Comparison of ENCODE assay signal across 11 cellular contexts in the genomic region with DNA sequence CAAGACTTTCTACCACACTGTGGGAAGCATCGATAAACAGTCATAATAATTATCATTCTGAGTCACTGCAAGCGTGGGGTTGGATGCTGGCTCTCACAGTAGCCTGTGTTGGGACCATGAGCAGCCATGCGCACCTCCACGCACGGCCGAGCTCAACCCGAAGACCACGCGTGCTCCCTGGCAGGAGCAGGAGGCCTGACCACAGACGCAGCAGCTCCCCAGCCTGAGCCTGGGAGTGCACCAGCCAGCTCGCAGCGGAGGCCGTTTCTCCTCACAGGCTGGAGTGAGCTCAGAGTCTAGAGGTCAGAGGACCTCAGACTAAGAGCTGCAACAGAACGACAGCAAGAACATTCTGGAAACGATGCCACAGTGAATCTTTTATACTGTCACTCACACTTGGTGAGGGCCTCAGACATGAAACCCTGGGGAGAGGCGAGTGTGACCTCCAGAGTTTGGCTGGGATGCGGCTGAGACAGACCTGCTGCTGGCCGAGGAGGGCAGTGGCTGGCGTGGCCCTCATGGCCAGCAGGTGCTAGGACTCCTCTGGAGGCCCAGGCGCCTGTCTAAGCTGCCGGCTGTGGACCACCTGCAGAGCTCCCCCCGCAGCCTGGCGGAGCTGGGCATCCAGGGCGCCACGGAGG. TPM values are rescaled to one million over a fixed set of nuclear protein-coding genes. Genes with fewer than 3 reads are reported as not detected.
A peak's percentile ranks its signal among the peaks of the same experiment; 100 is the strongest.
DNase-seq lines count a peak whose midpoint lies in the region; ATAC-seq and TF ChIP-seq lines count a peak whose summit lies in the region.
"Had no signal": no experiment of that assay in that cellular context is flagged by ENCODE, and none has a peak within 500 bp of the region (broad histone marks: within the 10 kb centered on the region; RNA-seq: fewer than 3 reads in every experiment).

No MANE protein-coding gene starts in this region.

- peaks cover 52% of the 10 kb centered on the region for H3K4me1 ChIP-seq in BLaER1
- H3K4me1 ChIP-seq in mesendoderm (ENCODE audit: control insufficient read depth, low read depth, low read length): peaks cover under 1% of the 10 kb centered on the region

- no peaks in the 10 kb centered on the region for H3K27me3 ChIP-seq in BLaER1
- H3K27me3 ChIP-seq in mesendoderm (ENCODE audit: insufficient read depth, low read length, poor library complexity): no peaks in the 10 kb centered on the region
- H3K27me3 ChIP-seq: upper lobe of right lung had no signal

- no peak overlapping the region for H2BK15ac ChIP-seq in mesendoderm (replicated peaks; ENCODE audit: low read depth)

- peak; percentile 40 for ATAC-seq in GM18505 (IDR thresholded peaks at IDR 0.05; ENCODE audit: unreplicated experiment)
- no peak for ATAC-seq in HG03196 (IDR thresholded peaks at IDR 0.05; ENCODE audit: unreplicated experiment)
- ATAC-seq: upper lobe of right lung had no signal

- H3K9ac ChIP-seq in BLaER1 (peak overlapping the region; percentile 46), mesendoderm (ENCODE audit: low read length) (no peak overlapping the region)

- H3K36me3 ChIP-seq in BLaER1: peaks cover 58% of the 10 kb centered on the region
- H3K36me3 ChIP-seq in mesendoderm (ENCODE audit: control insufficient read depth, insufficient read depth, low read length): no peaks in the 10 kb centered on the region

- H2BK5ac ChIP-seq in mesendoderm (ENCODE audit: low read length): no peak overlapping the region

- no peak overlapping the region for H4K8ac ChIP-seq in mesendoderm (ENCODE audit: low read depth, low read length)

- DNase-seq in kidney tubule cell (ENCODE audit: low spot score) (peak; percentile 90), mesendoderm (no peak), NCI-H1048 (lab: John Stamatoyannopoulos, UW) (no peak), NCI-H510A treated with DMSO at 0.1 percent for 48 hours (lab: John Stamatoyannopoulos, UW) (no peak)
- DNase-seq: activated naive CD4-positive, alpha-beta T cell treated with anti-CD3 and anti-CD28 coated beads for 36 hours; occipital lobe; upper lobe of right lung had no signal

- peak overlapping the region; percentile 55 for H3K4me2 ChIP-seq in BLaER1
- no peak overlapping the region for H3K4me2 ChIP-seq in mesendoderm (ENCODE audit: low read length)

- H4K5ac ChIP-seq in mesendoderm (ENCODE audit: low read length): no peak overlapping the region

- H3K56ac ChIP-seq in mesendoderm (ENCODE audit: low read length): no peak overlapping the region

- H3K9me3 ChIP-seq in BLaER1: no peaks in the 10 kb centered on the region
- H3K9me3 ChIP-seq: upper lobe of right lung had no signal

- peaks cover 81% of the 10 kb centered on the region for H4K20me1 ChIP-seq in BLaER1

- H3K27ac ChIP-seq in BLaER1 (peak overlapping the region; percentile 19; the same call in 1 of the 2 replicates), mesendoderm (ENCODE audit: low read depth, low read length) (no peak overlapping the region)
- H3K27ac ChIP-seq: upper lobe of right lung had no signal

- peaks cover 1% of the 10 kb centered on the region for H3K79me2 ChIP-seq in mesendoderm (ENCODE audit: control insufficient read depth, insufficient read depth, low read length)

- H3K4me3 ChIP-seq in BLaER1: no peak overlapping the region
- H3K4me3 ChIP-seq in mesendoderm (ENCODE audit: low read length): no peak overlapping the region
- H3K4me3 ChIP-seq: upper lobe of right lung had no signal

- H3K4ac ChIP-seq in mesendoderm (ENCODE audit: low read depth, low read length): no peak overlapping the region

- no peak overlapping the region for H3K23ac ChIP-seq in mesendoderm (ENCODE audit: low read length)

- H2BK120ac ChIP-seq in mesendoderm (ENCODE audit: low read depth, low read length): no peak overlapping the region

- H3K79me1 ChIP-seq in mesendoderm (ENCODE audit: low read length): peaks cover under 1% of the 10 kb centered on the region

- peak; percentile 7 for TF ChIP-seq POLR2A in GM18505 (IDR thresholded peaks at IDR 0.05; ENCODE audit: borderline replicate concordance, extremely low read depth, insufficient read depth, insufficient read length)
- 0 out of 2 replicates have a peak, but pooled peaks have one; percentile 21 for TF ChIP-seq POLR2A in Raji (IDR thresholded peaks at IDR 0.05; ENCODE audit: insufficient read depth, low read depth, low read length)

- no peak overlapping the region for H2AK5ac ChIP-seq in mesendoderm (ENCODE audit: low read length)

- no CpG with 5 or more reads among the region's 25 CpGs for WGBS in mesendoderm (ENCODE audit: extremely low coverage, insufficient coverage, low lambda C conversion rate)

- no peak overlapping the region for H3K18ac ChIP-seq in mesendoderm (ENCODE audit: low read length)

RNA-seq across cellular contexts. Expression of gene NDUFAF8, which starts 6.0 kb away (rescaled TPM):
- polyA plus RNA-seq in mesendoderm (2013, experiment 1 of 2): 229 TPM
- polyA plus RNA-seq in mesendoderm (2013, experiment 2 of 2): 218 TPM

RNA-seq across cellular contexts. Expression of gene TEPSIN, which starts 6.3 kb away (rescaled TPM):
- polyA plus RNA-seq in mesendoderm (2013, experiment 1 of 2): 13.5 TPM
- polyA plus RNA-seq in mesendoderm (2013, experiment 2 of 2): 13.2 TPM

RNA-seq across cellular contexts. Expression of gene CEP131, which starts 22.4 kb away (rescaled TPM):
- 9.2 TPM for polyA plus RNA-seq in mesendoderm (2013, experiment 1 of 2)
- 9.0 TPM for polyA plus RNA-seq in mesendoderm (2013, experiment 2 of 2)

RNA-seq across cellular contexts. Expression of gene SLC38A10, which starts 50.0 kb away (rescaled TPM):
- polyA plus RNA-seq in mesendoderm (2013, experiment 1 of 2): 13.2 TPM
- 13.7 TPM for polyA plus RNA-seq in mesendoderm (2013, experiment 2 of 2)
